In genomic region chr7:139728203-139728602, GRCh38 we compare ENCODE assay signal across 1 cellular context.
TF ChIP-seq lines count a peak whose summit lies in the region.

No MANE protein-coding gene starts in this region.

TF ChIP-seq in IMR-90, 13 proteins besides CTCF, POLR2A, EP300 and RAD21:
- no peak for TF ChIP-seq RCOR1 (IDR thresholded peaks at IDR 0.05; ENCODE audit: insufficient replicate concordance, low read length)
- no peak for TF ChIP-seq BHLHE40 (IDR thresholded peaks at IDR 0.05; ENCODE audit: low read depth, low read length)
- TF ChIP-seq MAZ (IDR thresholded peaks at IDR 0.05; ENCODE audit: borderline replicate concordance, low read depth, low read length) = no peak
- no peak for TF ChIP-seq CEBPB (IDR thresholded peaks at IDR 0.05; ENCODE audit: low read depth, low read length)
- TF ChIP-seq CHD1 (IDR thresholded peaks at IDR 0.05; ENCODE audit: low read depth, low read length) = no peak
- TF ChIP-seq USF2 (IDR thresholded peaks at IDR 0.05; ENCODE audit: low read depth, low read length) = no peak
